In genomic region chr2:106099691-106100090, GRCh38 we compare ENCODE assay signal across 1 cellular context.
TF ChIP-seq lines count a peak whose summit lies in the region.

No MANE protein-coding gene starts in this region.

TF ChIP-seq in SK-N-SH, 30 proteins besides CTCF, POLR2A, EP300 and RAD21 (continued from another document):
- TF ChIP-seq RXRA (IDR thresholded peaks at IDR 0.05; ENCODE audit: borderline replicate concordance, low read depth) (no peak), FOXJ3 (CRISPR knock-in tag; IDR thresholded peaks at IDR 0.05) (no peak), FOXM1 (IDR thresholded peaks at IDR 0.05; ENCODE audit: low read depth) (no peak), RCOR1 (IDR thresholded peaks at IDR 0.05; ENCODE audit: low read length) (no peak), REST (IDR thresholded peaks at IDR 0.05; ENCODE audit: low read depth, low read length) (no peak), GATA2 (CRISPR knock-in tag; IDR thresholded peaks at IDR 0.05) (no peak), IRF3 (IDR thresholded peaks at IDR 0.05; ENCODE audit: low read depth, low read length) (no peak), TCF12 (IDR thresholded peaks at IDR 0.05) (no peak), FOSL2 (IDR thresholded peaks at IDR 0.05; ENCODE audit: borderline replicate concordance, low read depth) (no peak), RFX5 (IDR thresholded peaks at IDR 0.05; ENCODE audit: low read length) (no peak), PBX3 (IDR thresholded peaks at IDR 0.05) (no peak)
